In the genomic region with DNA sequence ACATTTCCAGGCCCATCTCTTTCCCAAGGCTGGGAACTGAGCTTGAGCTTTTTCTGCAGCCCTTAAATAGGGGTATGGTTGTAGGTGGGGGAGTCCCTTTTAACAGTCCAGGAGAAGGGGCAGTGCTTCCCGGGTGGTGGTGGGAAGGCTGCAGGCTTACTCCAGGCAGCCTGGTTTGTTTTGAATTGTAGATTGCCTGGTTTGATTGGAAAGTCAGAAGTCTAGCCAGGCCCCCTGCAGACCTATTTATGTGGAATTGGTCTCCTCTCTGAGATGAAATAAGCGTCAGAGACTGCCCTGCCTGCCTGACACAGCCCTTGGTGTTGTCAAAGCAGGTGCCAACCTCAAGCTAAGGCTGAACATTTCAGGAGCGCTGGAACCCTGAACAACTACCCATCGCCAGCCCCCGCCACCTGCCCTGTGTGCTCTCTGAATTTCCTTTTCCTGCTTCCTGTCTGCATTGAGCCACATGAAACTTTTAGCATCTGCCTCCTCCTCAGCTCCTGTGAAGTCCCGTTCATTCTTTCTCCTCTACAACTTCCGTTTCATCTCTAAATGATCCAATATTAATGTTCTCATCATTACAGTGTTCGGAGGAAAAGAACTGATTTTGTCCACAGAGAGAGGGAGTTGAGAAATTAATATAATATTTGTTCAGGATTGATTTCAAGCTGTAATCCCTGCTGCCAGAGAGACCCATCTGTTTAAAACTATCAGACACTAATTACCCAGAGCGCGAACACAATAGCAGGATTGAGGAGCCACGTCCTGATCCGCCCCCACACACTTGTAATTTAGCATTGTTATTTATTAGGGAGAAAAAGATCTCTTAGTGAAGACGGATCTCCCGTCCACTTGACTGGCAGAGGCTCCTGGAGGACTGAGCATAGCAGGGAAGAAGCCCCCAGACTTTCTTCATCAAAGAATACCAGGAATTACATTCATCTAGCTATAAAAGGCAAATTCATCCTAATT, we compare ENCODE assay signal across 20 cellular contexts.
DNase-seq lines count a peak whose midpoint lies in the region; ATAC-seq, FAIRE-seq and TF ChIP-seq lines count a peak whose summit lies in the region.
"Had no signal": no experiment of that assay in that cellular context is flagged by ENCODE, and none has a peak within 500 bp of the region (broad histone marks: within the 10 kb centered on the region; RNA-seq: fewer than 3 reads in every experiment).

No MANE protein-coding gene starts in this region.

- H3K27ac ChIP-seq in iPS-20b (ENCODE audit: low read length) (no peak overlapping the region), heart left ventricle (no peak overlapping the region)
- H3K27ac ChIP-seq: psoas muscle had no signal

- H3K9me3 ChIP-seq in iPS-20b (ENCODE audit: insufficient read depth, low read depth, low read length) (no peaks in the 10 kb centered on the region), heart left ventricle (peaks cover 0 to 6% (median 0%) of the 10 kb centered on the region in 12 donors)
- H3K9me3 ChIP-seq: psoas muscle had no signal

- no peaks in the 10 kb centered on the region for H3K36me3 ChIP-seq in iPS-20b (ENCODE audit: insufficient read depth, low read depth, low read length)
- H3K36me3 ChIP-seq in heart left ventricle = no peaks in the 10 kb centered on the region

- ATAC-seq in heart left ventricle = no peak
- no peak for ATAC-seq in left cardiac atrium
- ATAC-seq: effector memory CD8-positive, alpha-beta T cell; naive thymus-derived CD8-positive, alpha-beta T cell; psoas muscle had no signal

- H3K4me1 ChIP-seq in iPS-20b (ENCODE audit: insufficient read depth, low read length) (peaks cover 11% of the 10 kb centered on the region), heart left ventricle (no peaks in the 10 kb centered on the region)
- H3K4me1 ChIP-seq: psoas muscle had no signal

- H3K9ac ChIP-seq in iPS-20b (ENCODE audit: low read depth, low read length) = no peak overlapping the region

- H3K27me3 ChIP-seq in iPS-20b (ENCODE audit: insufficient read depth, low read length) = no peaks in the 10 kb centered on the region
- H3K27me3 ChIP-seq in heart left ventricle = peaks cover 0 to 21% (median 0%) of the 10 kb centered on the region in 9 donors

- TF ChIP-seq POLR2A in heart left ventricle (IDR thresholded peaks at IDR 0.05) = no peak

- WGBS in heart left ventricle, 4 donors = 52 to 61% (median 57%) methylated on average over 14 of the region's 14 CpGs

- peak; percentile 71 for FAIRE-seq in D721Med (lab: Jason Lieb, UNC)
- FAIRE-seq: HTR-8/SVneo, islet of Langerhans had no signal

- H3K4me3 ChIP-seq in iPS-20b (ENCODE audit: low read length) (peak overlapping the region; percentile 23; the same call in 1 of the 2 replicates), heart left ventricle (no peak overlapping the region)
- H3K4me3 ChIP-seq: psoas muscle, smooth muscle cell had no signal

- intact Hi-C loops in heart left ventricle (cut with DNase I) = no loop called here
- intact Hi-C loops in left cardiac atrium (cut with DNase I) = no loop called here

- DNase-seq in D721Med (ENCODE audit: insufficient read length, low spot score) = no peak
- peak; percentile 76 for DNase-seq in NCI-H1105 treated with DMSO at 0.1 percent for 48 hours (lab: John Stamatoyannopoulos, UW)
- DNase-seq in NCI-H748 (lab: John Stamatoyannopoulos, UW; ENCODE audit: unreplicated experiment) = peak; percentile 78
- no peak for DNase-seq in stimulated activated CD8-positive, alpha-beta memory T cell treated with anti-CD3 and anti-CD28 coated beads, Interleukin-4, amount 100 ng/mL, for 48 hours
- DNase-seq in heart left ventricle = no peak
- DNase-seq in mucosa of gallbladder (ENCODE audit: low spot score) = no peak
- no peak for DNase-seq in left cardiac atrium
- DNase-seq: activated CD4-positive, alpha-beta T cell treated with anti-CD3 and anti-CD28 coated beads, Interleukin-2, amount 50 U/mL, for 48 hours; activated naive CD4-positive, alpha-beta T cell treated with Interleukin-2 at 50 U/mL for 16 hours; activated T-cell treated with anti-CD3 and anti-CD28 coated beads, Interleukin-2, amount 50 U/mL, for 1 hour; DMS53; effector memory CD8-positive, alpha-beta T cell; naive thymus-derived CD8-positive, alpha-beta T cell; NCI-H187 treated with DMSO at 0.1 percent for 48 hours; psoas muscle; stimulated activated CD4-positive, alpha-beta T cell treated with anti-CD3 and anti-CD28 coated beads, Interleukin-4, amount 100 ng/mL, for 24 hours had no signal

- TF ChIP-seq CTCF in D721Med (IDR thresholded peaks at IDR 0.05; ENCODE audit: insufficient read depth, missing control alignments) (no peak), heart left ventricle (IDR thresholded peaks at IDR 0.05) (no peak)

Comparison
In these comparisons a context has a peak if more than half of its experiments do, and no peak if none do; other contexts are left out.
1. DNase-seq: peak in NCI-H1105 treated with DMSO at 0.1 percent for 48 hours (single experiment) and NCI-H748 (single experiment); none in D721Med (single experiment), stimulated activated CD8-positive, alpha-beta memory T cell treated with anti-CD3 and anti-CD28 coated beads, Interleukin-4, amount 100 ng/mL, for 48 hours (single experiment), heart left ventricle (0 of 5), mucosa of gallbladder (single experiment) and left cardiac atrium (single experiment).